Comparison of ENCODE assay signal across 18 cellular contexts in genomic region chr13:62799931-62800436, GRCh38.
"Had no signal": no experiment of that assay in that cellular context is flagged by ENCODE, and none has a peak within 500 bp of the region (broad histone marks: within the 10 kb centered on the region; RNA-seq: fewer than 3 reads in every experiment).

No MANE protein-coding gene starts in this region.

- H3K27ac Mint-ChIP-seq: immature natural killer cell; naive thymus-derived CD4-positive, alpha-beta T cell; nephron progenitor cell had no signal

- H3K36me3 ChIP-seq: gastroesophageal sphincter, neutrophil, right atrium auricular region, tibial artery, upper lobe of right lung, vagina had no signal

- H3K9me3 ChIP-seq: gastroesophageal sphincter, neutrophil, right atrium auricular region, tibial artery, upper lobe of right lung, vagina had no signal

- H3K27me3 Mint-ChIP-seq: naive thymus-derived CD4-positive, alpha-beta T cell had no signal

- DNase-seq: effector CD4-positive, alpha-beta T cell; foreskin fibroblast; glutamatergic neuron; immature natural killer cell; left colon; mesendoderm; naive thymus-derived CD4-positive, alpha-beta T cell; nephron progenitor cell; small intestine; stimulated activated CD4-positive, alpha-beta T cell treated with anti-CD3 and anti-CD28 coated beads, Interleukin-12 subunit alpha, Interleukin-12 subunit beta, amount 100 ng/mL, for 4 hours; stimulated activated naive CD4-positive, alpha-beta T cell treated with Interleukin-2 at 50 U/mL for 16 hours; tibial artery; upper lobe of right lung had no signal

- H3K27me3 ChIP-seq: gastroesophageal sphincter, neutrophil, right atrium auricular region, tibial artery, upper lobe of right lung, vagina had no signal

- H3K4me3 Mint-ChIP-seq: immature natural killer cell; naive thymus-derived CD4-positive, alpha-beta T cell; nephron progenitor cell had no signal

- H3K9me3 Mint-ChIP-seq: nephron progenitor cell had no signal

- H3K4me1 Mint-ChIP-seq: immature natural killer cell; naive thymus-derived CD4-positive, alpha-beta T cell; nephron progenitor cell had no signal

- FAIRE-seq: small intestine had no signal

- ATAC-seq: gastroesophageal sphincter; left colon; naive thymus-derived CD4-positive, alpha-beta T cell had no signal

- H3K27ac ChIP-seq: coronary artery, gastroesophageal sphincter, neutrophil, right atrium auricular region, tibial artery, upper lobe of right lung, vagina had no signal

- H3K4me3 ChIP-seq: coronary artery, gastroesophageal sphincter, right atrium auricular region, tibial artery, upper lobe of right lung, vagina had no signal

- H3K4me1 ChIP-seq: gastroesophageal sphincter, right atrium auricular region, tibial artery, upper lobe of right lung, vagina had no signal

- H3K36me3 Mint-ChIP-seq: naive thymus-derived CD4-positive, alpha-beta T cell had no signal
